16 cellular contexts compared by ENCODE assay signal in genomic region chr5:558871-559503, GRCh38.
"Had no signal": no experiment of that assay in that cellular context is flagged by ENCODE, and none has a peak within 500 bp of the region (broad histone marks: within the 10 kb centered on the region; RNA-seq: fewer than 3 reads in every experiment).

No MANE protein-coding gene starts in this region.

- H3K27me3 ChIP-seq: colonic mucosa, hepatocyte had no signal

- ATAC-seq: left cardiac atrium; left ventricle myocardium superior; naive thymus-derived CD8-positive, alpha-beta T cell; right cardiac atrium; stimulated activated naive CD8-positive, alpha-beta T cell treated with anti-CD3 and anti-CD28 coated beads, Interleukin-15, Interleukin-2, amounts not matched to agents 100 U/mL and 50 U/mL, for 24 hours; upper lobe of right lung had no signal

- H3K36me3 ChIP-seq: colonic mucosa, tibial artery, upper lobe of right lung had no signal

- H3K27ac ChIP-seq: colonic mucosa, hepatocyte, tibial artery, upper lobe of right lung had no signal

- H3K4me3 ChIP-seq: colonic mucosa, hepatocyte, smooth muscle cell, tibial artery, upper lobe of right lung had no signal

- H3K79me2 ChIP-seq: hepatocyte had no signal

- H2AFZ ChIP-seq: hepatocyte had no signal

- H3K9me3 ChIP-seq: colonic mucosa, tibial artery, upper lobe of right lung had no signal

- H3K4me1 ChIP-seq: colonic mucosa, tibial artery, upper lobe of right lung had no signal

- DNase-seq: colonic mucosa; dermis blood vessel endothelial cell; foreskin melanocyte; kidney; left cardiac atrium; left ventricle myocardium superior; mesendoderm; right cardiac atrium; stimulated activated CD4-positive, alpha-beta T cell treated with anti-CD3 and anti-CD28 coated beads, Interleukin-2, amount 100 ng/mL, for 48 hours; stimulated activated CD8-positive, alpha-beta memory T cell treated with anti-CD3 and anti-CD28 coated beads, Interleukin-4, amount 100 ng/mL, for 48 hours; stimulated activated naive CD8-positive, alpha-beta T cell treated with anti-CD3 and anti-CD28 coated beads, Interleukin-15, Interleukin-2, amounts not matched to agents 100 U/mL and 50 U/mL, for 24 hours; upper lobe of right lung had no signal

- H3K4me2 ChIP-seq: hepatocyte, smooth muscle cell had no signal
